In genomic region chr6:8075704-8076103, GRCh38 we compare ENCODE assay signal across 1 cellular context.
TF ChIP-seq lines count a peak whose summit lies in the region.

No MANE protein-coding gene starts in this region.

TF ChIP-seq in HepG2, 621 proteins besides CTCF, POLR2A, EP300 and RAD21:
- TF ChIP-seq PPARG (CRISPR knock-in tag; conservative IDR thresholded peaks at IDR 0.05) (0 out of 2 replicates have a peak, but pooled peaks have one; percentile 11), SOX6 (IDR thresholded peaks at IDR 0.05) (no peak), SOX6 (CRISPR knock-in tag; IDR thresholded peaks at IDR 0.05) (peak; percentile 88), HNF4A (CRISPR knock-in tag; IDR thresholded peaks at IDR 0.05) (peak; percentile 24; the same call in 1 of the 2 replicates), FOXA3 (CRISPR knock-in tag; IDR thresholded peaks at IDR 0.05) (peak; percentile 30; the same call in 1 of the 2 replicates), ZNF230 (CRISPR knock-in tag; IDR thresholded peaks at IDR 0.05) (no peak), KLF6 (CRISPR knock-in tag; IDR thresholded peaks at IDR 0.05) (no peak), SOX5 (CRISPR knock-in tag; IDR thresholded peaks at IDR 0.05; ENCODE audit: borderline replicate concordance) (peak; percentile 91), MAFG (CRISPR knock-in tag; IDR thresholded peaks at IDR 0.05) (no peak), ARID5B (CRISPR knock-in tag; IDR thresholded peaks at IDR 0.05) (peak; percentile 73), ZNF281 (CRISPR knock-in tag; IDR thresholded peaks at IDR 0.05; ENCODE audit: borderline replicate concordance) (no peak), GATAD2A (CRISPR knock-in tag; IDR thresholded peaks at IDR 0.05) (peak; percentile 36; the same call in 1 of the 2 replicates), SOX13 (IDR thresholded peaks at IDR 0.05) (peak; percentile 53; the same call in 1 of the 2 replicates), SOX13 (CRISPR knock-in tag; conservative IDR thresholded peaks at IDR 0.05 in 1 of 2, IDR thresholded peaks at IDR 0.05 in 1 of 2) (peak in 1 of 2 experiments; percentile 89; a peak in 2 of 4 replicates), ZNF644 (CRISPR knock-in tag; IDR thresholded peaks at IDR 0.05; ENCODE audit: low read depth) (0 out of 2 replicates have a peak, but pooled peaks have one; percentile 27)
